1 cellular context compared by ENCODE assay signal in the genomic region with DNA sequence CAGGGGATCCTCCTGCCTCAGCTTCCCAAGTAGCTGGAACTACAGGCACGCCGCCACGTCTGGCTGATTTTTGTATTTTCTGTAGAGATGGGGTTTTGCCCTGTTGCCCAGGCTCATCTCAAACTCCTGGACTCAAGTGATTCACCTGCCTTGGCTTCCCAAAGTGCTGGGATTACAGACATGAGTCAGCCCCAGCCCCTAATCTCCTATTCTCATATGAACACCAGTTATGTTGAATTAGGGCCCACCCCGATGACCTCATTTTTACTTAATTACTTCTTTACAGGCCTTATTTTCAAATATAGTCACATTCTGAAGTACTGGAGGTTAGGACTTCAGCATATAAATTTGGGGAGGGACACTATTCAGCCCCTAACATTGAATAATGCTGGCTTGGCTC.
TF ChIP-seq lines count a peak whose summit lies in the region.

No MANE protein-coding gene starts in this region.

TF ChIP-seq in HEK293, 187 proteins besides CTCF, POLR2A, EP300 and RAD21 (continued from another document):
- TF ChIP-seq, protein P1, sequence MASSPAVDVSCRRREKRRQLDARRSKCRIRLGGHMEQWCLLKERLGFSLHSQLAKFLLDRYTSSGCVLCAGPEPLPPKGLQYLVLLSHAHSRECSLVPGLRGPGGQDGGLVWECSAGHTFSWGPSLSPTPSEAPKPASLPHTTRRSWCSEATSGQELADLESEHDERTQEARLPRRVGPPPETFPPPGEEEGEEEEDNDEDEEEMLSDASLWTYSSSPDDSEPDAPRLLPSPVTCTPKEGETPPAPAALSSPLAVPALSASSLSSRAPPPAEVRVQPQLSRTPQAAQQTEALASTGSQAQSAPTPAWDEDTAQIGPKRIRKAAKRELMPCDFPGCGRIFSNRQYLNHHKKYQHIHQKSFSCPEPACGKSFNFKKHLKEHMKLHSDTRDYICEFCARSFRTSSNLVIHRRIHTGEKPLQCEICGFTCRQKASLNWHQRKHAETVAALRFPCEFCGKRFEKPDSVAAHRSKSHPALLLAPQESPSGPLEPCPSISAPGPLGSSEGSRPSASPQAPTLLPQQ (tag by site-specific recombination; IDR thresholded peaks at IDR 0.05), result peak; percentile 45; the same call in 1 of the 2 replicates
